In genomic region chr3:67384790-67385397, GRCh38 we compare ENCODE assay signal across 8 cellular contexts.
DNase-seq lines count a peak whose midpoint lies in the region; ATAC-seq and TF ChIP-seq lines count a peak whose summit lies in the region.

No MANE protein-coding gene starts in this region.

- H3K4me3 Mint-ChIP-seq in activated naive CD4-positive, alpha-beta T cell treated with anti-CD3 and anti-CD28 coated beads, Interleukin-2, amount 50 U/mL, for 24 hours = no peak overlapping the region

- H3K27ac Mint-ChIP-seq in activated naive CD4-positive, alpha-beta T cell treated with anti-CD3 and anti-CD28 coated beads, Interleukin-2, amount 50 U/mL, for 24 hours = peak overlapping the region; percentile 80

- H4K20me1 ChIP-seq in OCI-LY3 (ENCODE audit: insufficient read depth, low read length) = peaks cover 22% of the 10 kb centered on the region; the same call in 1 of the 2 replicates

- no peak overlapping the region for H2AFZ ChIP-seq in OCI-LY3 (ENCODE audit: low read depth, low read length)

- ATAC-seq in HG03159 (IDR thresholded peaks at IDR 0.05; ENCODE audit: unreplicated experiment) (no peak), GM21423 (IDR thresholded peaks at IDR 0.05; ENCODE audit: unreplicated experiment) (no peak)

- no peak overlapping the region for H3K4me2 ChIP-seq in OCI-LY3 (ENCODE audit: low read length)

- peaks cover 19% of the 10 kb centered on the region for H3K4me1 ChIP-seq in OCI-LY3 (ENCODE audit: low read length)

- no peaks in the 10 kb centered on the region for H3K27me3 Mint-ChIP-seq in activated naive CD4-positive, alpha-beta T cell treated with anti-CD3 and anti-CD28 coated beads, Interleukin-2, amount 50 U/mL, for 24 hours

- H3K79me2 ChIP-seq in OCI-LY3 (ENCODE audit: low read length) = no peaks in the 10 kb centered on the region

- H3K4me1 Mint-ChIP-seq in activated naive CD4-positive, alpha-beta T cell treated with anti-CD3 and anti-CD28 coated beads, Interleukin-2, amount 50 U/mL, for 24 hours = peaks cover 58% of the 10 kb centered on the region

- no peak overlapping the region for H3K9ac ChIP-seq in OCI-LY3 (ENCODE audit: low read length)

- TF ChIP-seq CTCF in C4-2B (conservative IDR thresholded peaks at IDR 0.05) (peak; percentile 75), OCI-LY3 (IDR thresholded peaks at IDR 0.05; ENCODE audit: low read depth, low read length) (peak; percentile 72)

- H3K9me3 ChIP-seq in OCI-LY3 (ENCODE audit: insufficient read depth, low read length) = peaks cover 11% of the 10 kb centered on the region; the same call in 1 of the 2 replicates

- no peaks in the 10 kb centered on the region for H3K27me3 ChIP-seq in OCI-LY3 (ENCODE audit: low read depth, low read length)

- DNase-seq in HCEC 1CT (peak; percentile 29), iPS-NIHi11 (ENCODE audit: low spot score) (peak; percentile 71)
- DNase-seq in stimulated activated CD4-positive, alpha-beta T cell treated with anti-CD3 and anti-CD28 coated beads, TNF-alpha, amount 100 ng/mL, for 24 hours (ENCODE audit: low read depth in 3 of 3) = peak in 2 of 3 experiments; percentile 11 to 32

- H3K9me3 Mint-ChIP-seq in activated naive CD4-positive, alpha-beta T cell treated with anti-CD3 and anti-CD28 coated beads, Interleukin-2, amount 50 U/mL, for 24 hours = no peaks in the 10 kb centered on the region

- no peak overlapping the region for H3K4me3 ChIP-seq in OCI-LY3 (ENCODE audit: low read length)

- H3K27ac ChIP-seq in C4-2B (no peak overlapping the region), OCI-LY3 (ENCODE audit: low read length) (no peak overlapping the region)

- peaks cover 28% of the 10 kb centered on the region for H3K36me3 Mint-ChIP-seq in activated naive CD4-positive, alpha-beta T cell treated with anti-CD3 and anti-CD28 coated beads, Interleukin-2, amount 50 U/mL, for 24 hours

- peaks cover 29% of the 10 kb centered on the region for H3K36me3 ChIP-seq in OCI-LY3 (replicated peaks; ENCODE audit: low read depth, low read length)
